ENCODE assay signal across 19 cellular contexts in the genomic region with DNA sequence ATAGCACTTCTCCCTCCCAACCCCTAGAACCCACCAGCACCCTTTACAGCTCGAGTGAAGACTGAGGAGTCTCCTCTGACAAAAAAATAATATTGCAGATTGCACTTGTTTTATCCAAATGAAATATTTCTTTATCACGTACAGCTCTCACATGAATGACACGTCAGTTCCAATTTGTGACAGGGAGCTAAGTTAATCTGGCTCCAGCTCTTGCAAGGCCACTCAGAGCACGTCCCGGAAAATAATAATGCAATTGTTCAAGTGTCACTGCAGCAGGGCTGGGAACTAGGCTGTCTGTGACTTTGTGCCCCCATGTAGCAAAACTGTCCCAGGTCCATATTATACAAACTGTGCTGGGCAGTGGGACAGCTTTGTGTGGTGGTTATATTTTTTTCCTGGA.
"Had no signal": no experiment of that assay in that cellular context is flagged by ENCODE, and none has a peak within 500 bp of the region (broad histone marks: within the 10 kb centered on the region; RNA-seq: fewer than 3 reads in every experiment).

No MANE protein-coding gene starts in this region.

- H3K4me3 Mint-ChIP-seq: central memory CD8-positive, alpha-beta T cell; natural killer cell treated with Interleukin-12 subunit alpha and Interleukin-12 subunit beta and Interleukin-15 and Interleukin-18, amount 100 ng/mL, for 72 hours; stimulated activated naive B cell treated with anti-CD40 and anti-IgM and Interleukin-4, amounts not matched to agents 10 μg/mL and 1 μg/mL and 100 μg/mL, for 72 hours; stimulated activated naive CD8-positive, alpha-beta T cell treated with anti-CD3 and anti-CD28 coated beads, Interleukin-15, amount 100 ng/mL, for 72 hours had no signal

- H3K36me3 Mint-ChIP-seq: stimulated activated naive B cell treated with anti-CD40 and anti-IgM and Interleukin-4, amounts not matched to agents 10 μg/mL and 1 μg/mL and 100 μg/mL, for 72 hours had no signal

- H3K27ac Mint-ChIP-seq: stimulated activated naive B cell treated with anti-CD40 and anti-IgM and Interleukin-4, amounts not matched to agents 10 μg/mL and 1 μg/mL and 100 μg/mL, for 72 hours; stimulated activated naive CD8-positive, alpha-beta T cell treated with anti-CD3 and anti-CD28 coated beads, Interleukin-15, amount 100 ng/mL, for 72 hours had no signal

- H3K27me3 Mint-ChIP-seq: central memory CD8-positive, alpha-beta T cell; stimulated activated naive CD8-positive, alpha-beta T cell treated with anti-CD3 and anti-CD28 coated beads, Interleukin-15, amount 100 ng/mL, for 72 hours had no signal

- DNase-seq: effector memory CD8-positive, alpha-beta T cell; kidney glomerular epithelial cell; mammary epithelial cell; psoas muscle; spleen; stimulated activated CD4-positive, alpha-beta T cell treated with anti-CD3 and anti-CD28 coated beads, Interleukin-15, amount 100 ng/mL, for 24 hours; stimulated activated CD4-positive, alpha-beta T cell treated with anti-CD3 and anti-CD28 coated beads, Interleukin-1b, Interleukin-23, amount 100 ng/mL, for 48 hours; stimulated activated CD4-positive, alpha-beta T cell treated with anti-CD3 and anti-CD28 coated beads, Interleukin-4, amount 100 ng/mL, for 24 hours; stimulated activated naive B cell treated with anti-CD40 and anti-IgM and Interleukin-4, amounts not matched to agents 10 μg/mL and 1 μg/mL and 100 μg/mL, for 72 hours; stimulated activated naive CD8-positive, alpha-beta T cell treated with anti-CD3 and anti-CD28 coated beads, Interleukin-15, amount 100 ng/mL, for 72 hours; tibial artery; upper lobe of left lung; uterus had no signal

- H3K27ac ChIP-seq: epithelial cell of prostate, esophagus muscularis mucosa, hepatocyte, parathyroid adenoma, psoas muscle, spleen, tibial artery, upper lobe of left lung, uterus had no signal
